1 cellular context compared by ENCODE assay signal in the genomic region with DNA sequence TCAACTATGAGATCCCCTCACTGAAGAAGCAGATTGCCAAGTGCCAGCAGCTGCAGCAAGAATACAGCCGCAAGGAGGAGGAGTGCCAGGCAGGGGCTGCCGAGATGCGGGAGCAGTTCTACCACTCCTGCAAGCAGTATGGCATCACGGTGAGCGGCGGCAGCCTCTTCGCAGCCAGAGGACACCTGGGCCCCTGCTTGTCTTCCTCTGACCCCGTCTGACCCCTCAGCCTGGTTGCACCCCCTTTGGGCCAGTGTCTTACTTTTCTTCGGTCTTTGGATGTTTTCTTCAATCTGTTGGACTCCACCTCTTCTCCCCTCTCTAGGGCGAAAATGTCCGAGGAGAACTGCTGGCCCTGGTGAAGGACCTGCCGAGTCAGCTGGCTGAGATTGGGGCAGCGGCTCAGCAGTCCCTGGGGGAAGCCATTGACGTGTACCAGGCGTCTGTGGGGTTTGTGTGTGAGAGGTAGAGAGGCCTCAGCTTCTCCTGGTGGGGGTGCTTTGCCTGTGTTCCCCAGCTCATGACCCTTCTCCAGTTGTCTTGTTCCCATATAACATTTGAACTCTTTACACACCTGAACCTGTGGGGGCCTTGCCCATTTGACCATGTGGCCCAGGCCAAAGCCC.
TF ChIP-seq lines count a peak whose summit lies in the region.

No MANE protein-coding gene starts in this region.

TF ChIP-seq in K562, 482 proteins besides CTCF, POLR2A, EP300 and RAD21:
- TF ChIP-seq HMG20B (CRISPR knock-in tag; IDR thresholded peaks at IDR 0.05) = no peak
- no peak for TF ChIP-seq EGR1 (conservative IDR thresholded peaks at IDR 0.05)
- TF ChIP-seq ZNF133 (CRISPR knock-in tag; IDR thresholded peaks at IDR 0.05) = no peak
- no peak for TF ChIP-seq ZNF24 (IDR thresholded peaks at IDR 0.05)
- TF ChIP-seq KAT2B (IDR thresholded peaks at IDR 0.05; ENCODE audit: low read depth, low read length) = no peak
- 0 out of 2 replicates have a peak, but pooled peaks have one; percentile 16 for TF ChIP-seq RBFOX2 (IDR thresholded peaks at IDR 0.05; ENCODE audit: low read depth, low read length)
- TF ChIP-seq, protein P1, sequence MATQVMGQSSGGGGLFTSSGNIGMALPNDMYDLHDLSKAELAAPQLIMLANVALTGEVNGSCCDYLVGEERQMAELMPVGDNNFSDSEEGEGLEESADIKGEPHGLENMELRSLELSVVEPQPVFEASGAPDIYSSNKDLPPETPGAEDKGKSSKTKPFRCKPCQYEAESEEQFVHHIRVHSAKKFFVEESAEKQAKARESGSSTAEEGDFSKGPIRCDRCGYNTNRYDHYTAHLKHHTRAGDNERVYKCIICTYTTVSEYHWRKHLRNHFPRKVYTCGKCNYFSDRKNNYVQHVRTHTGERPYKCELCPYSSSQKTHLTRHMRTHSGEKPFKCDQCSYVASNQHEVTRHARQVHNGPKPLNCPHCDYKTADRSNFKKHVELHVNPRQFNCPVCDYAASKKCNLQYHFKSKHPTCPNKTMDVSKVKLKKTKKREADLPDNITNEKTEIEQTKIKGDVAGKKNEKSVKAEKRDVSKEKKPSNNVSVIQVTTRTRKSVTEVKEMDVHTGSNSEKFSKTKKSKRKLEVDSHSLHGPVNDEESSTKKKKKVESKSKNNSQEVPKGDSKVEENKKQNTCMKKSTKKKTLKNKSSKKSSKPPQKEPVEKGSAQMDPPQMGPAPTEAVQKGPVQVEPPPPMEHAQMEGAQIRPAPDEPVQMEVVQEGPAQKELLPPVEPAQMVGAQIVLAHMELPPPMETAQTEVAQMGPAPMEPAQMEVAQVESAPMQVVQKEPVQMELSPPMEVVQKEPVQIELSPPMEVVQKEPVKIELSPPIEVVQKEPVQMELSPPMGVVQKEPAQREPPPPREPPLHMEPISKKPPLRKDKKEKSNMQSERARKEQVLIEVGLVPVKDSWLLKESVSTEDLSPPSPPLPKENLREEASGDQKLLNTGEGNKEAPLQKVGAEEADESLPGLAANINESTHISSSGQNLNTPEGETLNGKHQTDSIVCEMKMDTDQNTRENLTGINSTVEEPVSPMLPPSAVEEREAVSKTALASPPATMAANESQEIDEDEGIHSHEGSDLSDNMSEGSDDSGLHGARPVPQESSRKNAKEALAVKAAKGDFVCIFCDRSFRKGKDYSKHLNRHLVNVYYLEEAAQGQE (CRISPR knock-in tag; IDR thresholded peaks at IDR 0.05; ENCODE audit: low read depth) = no peak
TF ChIP-seq in K562: peak in this region for 1.
